In the genomic region with DNA sequence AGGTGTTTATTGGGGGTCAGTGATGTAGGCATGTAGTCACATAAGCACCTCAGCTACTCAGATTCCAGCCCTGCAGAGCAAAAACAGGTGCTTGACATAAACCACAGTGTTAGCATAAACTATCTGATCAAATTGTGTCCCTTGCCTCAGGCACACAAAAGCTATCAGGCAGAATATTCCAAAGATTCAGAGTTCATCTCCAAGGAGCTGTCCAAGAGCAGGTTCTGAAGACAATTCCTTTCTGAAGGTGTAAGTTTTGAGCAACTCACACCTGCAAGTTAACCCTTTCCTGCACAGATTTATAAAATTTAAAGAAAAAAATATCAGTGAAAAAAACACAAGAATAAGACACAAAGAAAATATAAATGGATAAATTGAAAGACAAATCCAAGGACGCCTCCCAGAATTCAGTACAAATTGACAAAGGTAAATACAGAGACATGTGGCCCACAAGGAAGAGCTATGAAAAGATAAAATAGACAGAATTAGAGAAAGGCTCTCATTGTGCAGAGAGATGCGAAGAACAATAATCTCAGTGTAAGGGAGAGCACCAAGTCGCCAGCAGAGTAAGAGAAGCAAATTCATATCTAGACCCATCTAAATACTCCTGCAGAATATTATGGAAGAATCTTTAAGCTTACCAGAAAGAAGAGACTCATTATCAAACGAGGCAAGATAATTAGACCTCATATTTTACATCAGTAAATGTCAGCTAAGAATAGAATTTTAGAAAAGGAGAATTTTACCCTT, we compare ENCODE assay signal across 2 cellular contexts.
TF ChIP-seq lines count a peak whose summit lies in the region.

No MANE protein-coding gene starts in this region.

TF ChIP-seq in H1, 55 proteins besides CTCF, POLR2A, EP300 and RAD21:
- TF ChIP-seq SIRT6 (IDR thresholded peaks at IDR 0.05; ENCODE audit: low read length) = no peak
- no peak for TF ChIP-seq RBBP5 (IDR thresholded peaks at IDR 0.05; ENCODE audit: borderline replicate concordance, low read depth, low read length)
- TF ChIP-seq, protein P1, sequence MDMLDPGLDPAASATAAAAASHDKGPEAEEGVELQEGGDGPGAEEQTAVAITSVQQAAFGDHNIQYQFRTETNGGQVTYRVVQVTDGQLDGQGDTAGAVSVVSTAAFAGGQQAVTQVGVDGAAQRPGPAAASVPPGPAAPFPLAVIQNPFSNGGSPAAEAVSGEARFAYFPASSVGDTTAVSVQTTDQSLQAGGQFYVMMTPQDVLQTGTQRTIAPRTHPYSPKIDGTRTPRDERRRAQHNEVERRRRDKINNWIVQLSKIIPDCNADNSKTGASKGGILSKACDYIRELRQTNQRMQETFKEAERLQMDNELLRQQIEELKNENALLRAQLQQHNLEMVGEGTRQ (IDR thresholded peaks at IDR 0.05; ENCODE audit: low read length) = no peak
- TF ChIP-seq POLR2AphosphoS5 (IDR thresholded peaks at IDR 0.05; ENCODE audit: low read depth, low read length) = no peak
- no peak for TF ChIP-seq CEBPB (IDR thresholded peaks at IDR 0.05; ENCODE audit: low read depth, low read length)
- TF ChIP-seq EZH2 (IDR thresholded peaks at IDR 0.05; ENCODE audit: low read depth, low read length, severe bottlenecking) = no peak
- TF ChIP-seq SP1 (IDR thresholded peaks at IDR 0.05; ENCODE audit: low read depth, low read length) = no peak
- TF ChIP-seq GTF2F1 (IDR thresholded peaks at IDR 0.05; ENCODE audit: borderline replicate concordance, low read depth, low read length) = no peak
- no peak for TF ChIP-seq NRF1 (IDR thresholded peaks at IDR 0.05; ENCODE audit: low read depth, low read length)
- no peak for TF ChIP-seq EGR1 (IDR thresholded peaks at IDR 0.05; ENCODE audit: borderline replicate concordance, low read depth, low read length)
- TF ChIP-seq ZNF274 (IDR thresholded peaks at IDR 0.05; ENCODE audit: borderline replicate concordance, extremely low read depth, low read length) = no peak
- no peak for TF ChIP-seq HDAC6 (IDR thresholded peaks at IDR 0.05; ENCODE audit: low read depth, low read length)
- no peak for TF ChIP-seq BACH1 (IDR thresholded peaks at IDR 0.05; ENCODE audit: low read length)
- no peak for TF ChIP-seq SAP30 (IDR thresholded peaks at IDR 0.05; ENCODE audit: insufficient read depth, insufficient replicate concordance, low read length)
- TF ChIP-seq RXRA (IDR thresholded peaks at IDR 0.05; ENCODE audit: insufficient read depth, low read depth, low read length) = no peak
- no peak for TF ChIP-seq GABPA (IDR thresholded peaks at IDR 0.05; ENCODE audit: borderline replicate concordance, insufficient read depth, low read length)
- no peak for TF ChIP-seq KDM5A (IDR thresholded peaks at IDR 0.05; ENCODE audit: low read length)
- TF ChIP-seq, protein P2, sequence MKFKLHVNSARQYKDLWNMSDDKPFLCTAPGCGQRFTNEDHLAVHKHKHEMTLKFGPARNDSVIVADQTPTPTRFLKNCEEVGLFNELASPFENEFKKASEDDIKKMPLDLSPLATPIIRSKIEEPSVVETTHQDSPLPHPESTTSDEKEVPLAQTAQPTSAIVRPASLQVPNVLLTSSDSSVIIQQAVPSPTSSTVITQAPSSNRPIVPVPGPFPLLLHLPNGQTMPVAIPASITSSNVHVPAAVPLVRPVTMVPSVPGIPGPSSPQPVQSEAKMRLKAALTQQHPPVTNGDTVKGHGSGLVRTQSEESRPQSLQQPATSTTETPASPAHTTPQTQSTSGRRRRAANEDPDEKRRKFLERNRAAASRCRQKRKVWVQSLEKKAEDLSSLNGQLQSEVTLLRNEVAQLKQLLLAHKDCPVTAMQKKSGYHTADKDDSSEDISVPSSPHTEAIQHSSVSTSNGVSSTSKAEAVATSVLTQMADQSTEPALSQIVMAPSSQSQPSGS (IDR thresholded peaks at IDR 0.05; ENCODE audit: low read length) = no peak

TF ChIP-seq in liver, 16 proteins besides CTCF, POLR2A, EP300 and RAD21:
- TF ChIP-seq, protein P3, sequence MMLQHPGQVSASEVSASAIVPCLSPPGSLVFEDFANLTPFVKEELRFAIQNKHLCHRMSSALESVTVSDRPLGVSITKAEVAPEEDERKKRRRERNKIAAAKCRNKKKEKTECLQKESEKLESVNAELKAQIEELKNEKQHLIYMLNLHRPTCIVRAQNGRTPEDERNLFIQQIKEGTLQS (IDR thresholded peaks at IDR 0.05) = no peak
- TF ChIP-seq HNF4A (conservative IDR thresholded peaks at IDR 0.05) = no peak
- TF ChIP-seq, protein P4, sequence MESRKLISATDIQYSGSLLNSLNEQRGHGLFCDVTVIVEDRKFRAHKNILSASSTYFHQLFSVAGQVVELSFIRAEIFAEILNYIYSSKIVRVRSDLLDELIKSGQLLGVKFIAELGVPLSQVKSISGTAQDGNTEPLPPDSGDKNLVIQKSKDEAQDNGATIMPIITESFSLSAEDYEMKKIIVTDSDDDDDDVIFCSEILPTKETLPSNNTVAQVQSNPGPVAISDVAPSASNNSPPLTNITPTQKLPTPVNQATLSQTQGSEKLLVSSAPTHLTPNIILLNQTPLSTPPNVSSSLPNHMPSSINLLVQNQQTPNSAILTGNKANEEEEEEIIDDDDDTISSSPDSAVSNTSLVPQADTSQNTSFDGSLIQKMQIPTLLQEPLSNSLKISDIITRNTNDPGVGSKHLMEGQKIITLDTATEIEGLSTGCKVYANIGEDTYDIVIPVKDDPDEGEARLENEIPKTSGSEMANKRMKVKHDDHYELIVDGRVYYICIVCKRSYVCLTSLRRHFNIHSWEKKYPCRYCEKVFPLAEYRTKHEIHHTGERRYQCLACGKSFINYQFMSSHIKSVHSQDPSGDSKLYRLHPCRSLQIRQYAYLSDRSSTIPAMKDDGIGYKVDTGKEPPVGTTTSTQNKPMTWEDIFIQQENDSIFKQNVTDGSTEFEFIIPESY (IDR thresholded peaks at IDR 0.05) = no peak
- no peak for TF ChIP-seq FOXA1 (IDR thresholded peaks at IDR 0.05)
- no peak for TF ChIP-seq SP1 (IDR thresholded peaks at IDR 0.05)
- TF ChIP-seq, protein P5, sequence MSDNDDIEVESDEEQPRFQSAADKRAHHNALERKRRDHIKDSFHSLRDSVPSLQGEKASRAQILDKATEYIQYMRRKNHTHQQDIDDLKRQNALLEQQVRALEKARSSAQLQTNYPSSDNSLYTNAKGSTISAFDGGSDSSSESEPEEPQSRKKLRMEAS (IDR thresholded peaks at IDR 0.05) = no peak
- TF ChIP-seq, protein P6, sequence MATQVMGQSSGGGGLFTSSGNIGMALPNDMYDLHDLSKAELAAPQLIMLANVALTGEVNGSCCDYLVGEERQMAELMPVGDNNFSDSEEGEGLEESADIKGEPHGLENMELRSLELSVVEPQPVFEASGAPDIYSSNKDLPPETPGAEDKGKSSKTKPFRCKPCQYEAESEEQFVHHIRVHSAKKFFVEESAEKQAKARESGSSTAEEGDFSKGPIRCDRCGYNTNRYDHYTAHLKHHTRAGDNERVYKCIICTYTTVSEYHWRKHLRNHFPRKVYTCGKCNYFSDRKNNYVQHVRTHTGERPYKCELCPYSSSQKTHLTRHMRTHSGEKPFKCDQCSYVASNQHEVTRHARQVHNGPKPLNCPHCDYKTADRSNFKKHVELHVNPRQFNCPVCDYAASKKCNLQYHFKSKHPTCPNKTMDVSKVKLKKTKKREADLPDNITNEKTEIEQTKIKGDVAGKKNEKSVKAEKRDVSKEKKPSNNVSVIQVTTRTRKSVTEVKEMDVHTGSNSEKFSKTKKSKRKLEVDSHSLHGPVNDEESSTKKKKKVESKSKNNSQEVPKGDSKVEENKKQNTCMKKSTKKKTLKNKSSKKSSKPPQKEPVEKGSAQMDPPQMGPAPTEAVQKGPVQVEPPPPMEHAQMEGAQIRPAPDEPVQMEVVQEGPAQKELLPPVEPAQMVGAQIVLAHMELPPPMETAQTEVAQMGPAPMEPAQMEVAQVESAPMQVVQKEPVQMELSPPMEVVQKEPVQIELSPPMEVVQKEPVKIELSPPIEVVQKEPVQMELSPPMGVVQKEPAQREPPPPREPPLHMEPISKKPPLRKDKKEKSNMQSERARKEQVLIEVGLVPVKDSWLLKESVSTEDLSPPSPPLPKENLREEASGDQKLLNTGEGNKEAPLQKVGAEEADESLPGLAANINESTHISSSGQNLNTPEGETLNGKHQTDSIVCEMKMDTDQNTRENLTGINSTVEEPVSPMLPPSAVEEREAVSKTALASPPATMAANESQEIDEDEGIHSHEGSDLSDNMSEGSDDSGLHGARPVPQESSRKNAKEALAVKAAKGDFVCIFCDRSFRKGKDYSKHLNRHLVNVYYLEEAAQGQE (IDR thresholded peaks at IDR 0.05) = peak; percentile 82
- TF ChIP-seq TAF1 (conservative IDR thresholded peaks at IDR 0.05) = no peak
